Comparison of ENCODE assay signal across 1 cellular context in genomic region chr19:12793290-12794195, GRCh38.
A peak's percentile ranks its signal among the peaks of the same experiment; 100 is the strongest.
TF ChIP-seq lines count a peak whose summit lies in the region.

No MANE protein-coding gene starts in this region.

TF ChIP-seq in HEK293, 187 proteins besides CTCF, POLR2A, EP300 and RAD21 (continued from another document and continues in another):
- TF ChIP-seq ZBTB44 (tag by site-specific recombination; IDR thresholded peaks at IDR 0.05) (no peak), ZNF830 (tag by site-specific recombination; IDR thresholded peaks at IDR 0.05; ENCODE audit: low read depth) (no peak), ZNF169 (tag by site-specific recombination; IDR thresholded peaks at IDR 0.05) (no peak), ZNF510 (tag by site-specific recombination; IDR thresholded peaks at IDR 0.05; ENCODE audit: insufficient replicate concordance) (no peak), ZNF148 (tag by site-specific recombination; IDR thresholded peaks at IDR 0.05; ENCODE audit: borderline replicate concordance) (no peak; the same call in 1 of the 2 replicates), ZNF292 (tag by site-specific recombination; IDR thresholded peaks at IDR 0.05; ENCODE audit: borderline replicate concordance, low read depth) (no peak), SALL2 (tag by site-specific recombination; IDR thresholded peaks at IDR 0.05; ENCODE audit: borderline replicate concordance) (no peak), ZSCAN4 (tag by site-specific recombination; IDR thresholded peaks at IDR 0.05) (no peak), PRDM1 (tag by site-specific recombination; IDR thresholded peaks at IDR 0.05) (no peak), ZNF248 (tag by site-specific recombination; IDR thresholded peaks at IDR 0.05) (no peak), GFI1B (tag by site-specific recombination; IDR thresholded peaks at IDR 0.05) (no peak), ZIC2 (tag by site-specific recombination; IDR thresholded peaks at IDR 0.05) (peak; percentile 26; the same call in 1 of the 2 replicates), MYNN (tag by site-specific recombination; IDR thresholded peaks at IDR 0.05; ENCODE audit: borderline replicate concordance) (no peak), ZNF274 (IDR thresholded peaks at IDR 0.05; ENCODE audit: low read length) (no peak), ZNF274 (tag by site-specific recombination; IDR thresholded peaks at IDR 0.05; ENCODE audit: borderline replicate concordance) (no peak), HOXA7 (CRISPR knock-in tag; IDR thresholded peaks at IDR 0.05; ENCODE audit: borderline replicate concordance) (no peak), ZNF677 (tag by site-specific recombination; IDR thresholded peaks at IDR 0.05) (no peak), ZNF707 (tag by site-specific recombination; IDR thresholded peaks at IDR 0.05) (no peak), PRDM10 (tag by site-specific recombination; IDR thresholded peaks at IDR 0.05) (peak; percentile 87), ZNF621 (tag by site-specific recombination; IDR thresholded peaks at IDR 0.05) (no peak), ZNF585B (tag by site-specific recombination; IDR thresholded peaks at IDR 0.05) (no peak), KLF10 (tag by site-specific recombination; IDR thresholded peaks at IDR 0.05) (peak; percentile 83), ZBTB21 (tag by site-specific recombination; IDR thresholded peaks at IDR 0.05) (peak; percentile 46; the same call in 1 of the 2 replicates), ZNF501 (tag by site-specific recombination; IDR thresholded peaks at IDR 0.05) (no peak; the same call in 1 of the 2 replicates), ZBTB17 (tag by site-specific recombination; IDR thresholded peaks at IDR 0.05) (no peak), ZNF121 (tag by site-specific recombination; IDR thresholded peaks at IDR 0.05) (no peak), PRDM2 (tag by site-specific recombination; IDR thresholded peaks at IDR 0.05; ENCODE audit: borderline replicate concordance) (no peak), ZSCAN5A (tag by site-specific recombination; IDR thresholded peaks at IDR 0.05) (no peak), ZNF529 (tag by site-specific recombination; IDR thresholded peaks at IDR 0.05; ENCODE audit: insufficient replicate concordance) (no peak), ZNF658 (tag by site-specific recombination; IDR thresholded peaks at IDR 0.05) (no peak), ZNF280C (tag by site-specific recombination; IDR thresholded peaks at IDR 0.05) (no peak), SETDB1 (IDR thresholded peaks at IDR 0.05; ENCODE audit: insufficient read length, low read length) (no peak), ZNF513 (tag by site-specific recombination; IDR thresholded peaks at IDR 0.05) (no peak), ZFP3 (tag by site-specific recombination; IDR thresholded peaks at IDR 0.05; ENCODE audit: low read depth) (no peak), ZNF664 (tag by site-specific recombination; IDR thresholded peaks at IDR 0.05) (no peak), ZNF16 (tag by site-specific recombination; IDR thresholded peaks at IDR 0.05; ENCODE audit: low read depth) (no peak), TRIM28 (IDR thresholded peaks at IDR 0.05; ENCODE audit: borderline replicate concordance, low read length) (no peak), ZNF623 (tag by site-specific recombination; IDR thresholded peaks at IDR 0.05) (no peak), ZNF561 (tag by site-specific recombination; IDR thresholded peaks at IDR 0.05; ENCODE audit: borderline replicate concordance) (peak; percentile 38; the same call in 1 of the 2 replicates), ZNF10 (tag by site-specific recombination; IDR thresholded peaks at IDR 0.05) (no peak), SP2 (tag by site-specific recombination; IDR thresholded peaks at IDR 0.05) (peak; percentile 89), ZNF324 (tag by site-specific recombination; IDR thresholded peaks at IDR 0.05) (0 out of 2 replicates have a peak, but pooled peaks have one; percentile 12), SP7 (tag by site-specific recombination; IDR thresholded peaks at IDR 0.05) (peak; percentile 29; the same call in 1 of the 2 replicates), KLF16 (tag by site-specific recombination; IDR thresholded peaks at IDR 0.05) (no peak)
